ENCODE assay signal across 8 cellular contexts in genomic region chr1:6489799-6490180, GRCh38. TPM values are rescaled to one million over a fixed set of nuclear protein-coding genes. Genes with fewer than 3 reads are reported as not detected.
A peak's percentile ranks its signal among the peaks of the same experiment; 100 is the strongest.
DNase-seq lines count a peak whose midpoint lies in the region; ATAC-seq and TF ChIP-seq lines count a peak whose summit lies in the region.

No MANE protein-coding gene starts in this region.

- no peaks in the 10 kb centered on the region for H3K9me3 Mint-ChIP-seq in neural crest cell

- intact Hi-C loops in PC-3 (cut with micrococcal nuclease): loop anchor here (5.0 kb wide), 1 partner anchor 138 kb away; no protein-coding TSS in a partner anchor

- ATAC-seq in GM18867 (IDR thresholded peaks at IDR 0.05; ENCODE audit: unreplicated experiment) (peak; percentile 57), PC-3 (peak; percentile 41)

- peak overlapping the region; percentile 87 for H3K4me3 Mint-ChIP-seq in neural crest cell

- H3F3A ChIP-seq in PC-3 (ENCODE audit: low read length, unreplicated experiment): peaks cover 7% of the 10 kb centered on the region

- H3K4me1 ChIP-seq in PC-3 (ENCODE audit: insufficient read depth, low read length): peaks cover 51% of the 10 kb centered on the region
- peaks cover 44% of the 10 kb centered on the region for H3K4me1 ChIP-seq in stomach smooth muscle (ENCODE audit: control insufficient read depth, insufficient read depth, low read length)

- BruUV-seq in PC-3 (replicated peaks; lab: Mats Ljungman, UMichigan): no TSS peak

- H3K79me2 ChIP-seq in PC-3 (ENCODE audit: low read length): peaks cover 34% of the 10 kb centered on the region

- no peaks in the 10 kb centered on the region for H3K27me3 Mint-ChIP-seq in neural crest cell (ENCODE audit: low read depth)

- no peaks in the 10 kb centered on the region for H3K36me3 Mint-ChIP-seq in neural crest cell (ENCODE audit: low read depth)

- POLR2A ChIA-PET in AG04449 (lab: Yijun Ruan, JAX) (no interaction called here), PC-3 (lab: Charles Lee; ENCODE audit: unreplicated experiment) (no interaction called here)

- H3K27me3 ChIP-seq in PC-3 (ENCODE audit: low read length) (no peaks in the 10 kb centered on the region), stomach smooth muscle (ENCODE audit: control insufficient read depth in 1 of 2, insufficient read depth in 2 of 2, low read length in 2 of 2) (peaks cover 10 to 17% of the 10 kb centered on the region in 2 donors)

- H3K4me3 ChIP-seq in AG04449 (ENCODE audit: low read depth, low read length) (peak overlapping the region; percentile 84), PC-3 (ENCODE audit: low read length) (peak overlapping the region; percentile 89), fibroblast of the aortic adventitia (ENCODE audit: low read depth, low read length) (peak overlapping the region; percentile 88), stomach smooth muscle (ENCODE audit: low read length in 2 of 2) (peak overlapping the region; percentile 77 to 79)

- peak; percentile 95 for TF ChIP-seq CTCF in AG04449 (IDR thresholded peaks at IDR 0.05; ENCODE audit: insufficient read depth, low read length, missing control alignments)
- TF ChIP-seq CTCF in PC-3 (conservative IDR thresholded peaks at IDR 0.05; ENCODE audit: low read depth, low read length): peak; percentile 99
- peak; percentile 95 for TF ChIP-seq CTCF in fibroblast of the aortic adventitia (IDR thresholded peaks at IDR 0.05; ENCODE audit: insufficient read depth, low read length)
- peak; percentile 98 for TF ChIP-seq CTCF in neural crest cell (conservative IDR thresholded peaks at IDR 0.05)

- no peaks in the 10 kb centered on the region for H4K20me1 ChIP-seq in PC-3 (ENCODE audit: low read length)

- H3K9ac ChIP-seq in PC-3 (ENCODE audit: low read length) (peak overlapping the region; percentile 93), stomach smooth muscle (ENCODE audit: low read length in 2 of 2) (peak overlapping the region in 1 of 2 donors; percentile 71)

- no peak overlapping the region for H3K27ac Mint-ChIP-seq in neural crest cell (ENCODE audit: unreplicated experiment)

- peaks cover 16% of the 10 kb centered on the region for H3K4me1 Mint-ChIP-seq in neural crest cell

- H3K4me2 ChIP-seq in PC-3 (ENCODE audit: low read length): peak overlapping the region; percentile 96

- CTCF ChIA-PET in AG04449 (lab: Yijun Ruan, JAX) (interaction anchor here (0.6 to 11.0 kb wide), 32 partner anchors 12 to 283 kb away, joined by 3 to 236 read pairs (median 8); partner anchors contain the start of genes ESPN, KLHL21, NOL9 and RNF207), PC-3 (lab: Charles Lee) (interaction anchor here (0.6 kb wide), 1 partner anchor 32 kb away, joined by 3 read pairs; no protein-coding TSS in a partner anchor)

- H3K27ac ChIP-seq in PC-3 (ENCODE audit: low read length) (peak overlapping the region; percentile 97), stomach smooth muscle (ENCODE audit: low read length) (no peak overlapping the region)

- H2AFZ ChIP-seq in PC-3 (ENCODE audit: low read length): peak overlapping the region; percentile 78

- H3K36me3 ChIP-seq in PC-3 (ENCODE audit: low read depth, low read length): no peaks in the 10 kb centered on the region
- no peaks in the 10 kb centered on the region for H3K36me3 ChIP-seq in stomach smooth muscle (ENCODE audit: control insufficient read depth in 2 of 2, insufficient read depth in 2 of 2, low read length in 2 of 2)

- H3K9me3 ChIP-seq in PC-3 (ENCODE audit: low read length) (no peaks in the 10 kb centered on the region), stomach smooth muscle (ENCODE audit: control insufficient read depth in 2 of 2, low read length in 2 of 2) (no peaks in the 10 kb centered on the region)

- no peak for DNase-seq in AG04449 (ENCODE audit: low read depth, low spot score)
- peak; percentile 84 for DNase-seq in HT-29 (ENCODE audit: low spot score)
- DNase-seq in PC-3: peak; percentile 91
- peak; percentile 59 to 66 for DNase-seq in activated T-helper 1 cell treated with anti-CD3 and anti-CD28 coated beads, Interleukin-2, amount 50 U/mL, for 16 hours (ENCODE audit: low read depth in 1 of 2, low spot score in 1 of 2)
- peak; percentile 70 for DNase-seq in fibroblast of the aortic adventitia (ENCODE audit: low read depth)
- DNase-seq in neural crest cell (ENCODE audit: low read depth, low spot score): peak; percentile 77

- H3K9me2 ChIP-seq in PC-3 (replicated peaks; ENCODE audit: low read length): no peaks in the 10 kb centered on the region

RNA-seq across cellular contexts. Expression of gene PLEKHG5, which starts 1.7 kb away (rescaled TPM):
- 12.5 and 14.6 TPM in 2 replicates for total RNA-seq in HT-29 (2014; rRNA removed; shearing (Covaris generic))
- total RNA-seq in PC-3 (2014; rRNA removed) (42.8 and 66.1 TPM in 2 replicates), fibroblast of the aortic adventitia (ENCODE audit: low replicate concordance) (3.8 and 5.1 TPM in 2 replicates), neural crest cell (28.9 and 31.7 TPM in 2 replicates)

RNA-seq across cellular contexts. Expression of gene TNFRSF25, which starts 23.8 kb away (rescaled TPM):
- total RNA-seq in HT-29 (2014; rRNA removed; shearing (Covaris generic)): 9.7 and 15.0 TPM in 2 replicates
- total RNA-seq in PC-3 (2014; rRNA removed) (42.5 and 60.1 TPM in 2 replicates), fibroblast of the aortic adventitia (ENCODE audit: low replicate concordance) (2.0 and 4.4 TPM in 2 replicates), neural crest cell (23.4 and 26.1 TPM in 2 replicates)
